Comparison of ENCODE assay signal across 21 cellular contexts in genomic region chr14:99327458-99328250, GRCh38. TPM values are rescaled to one million over a fixed set of nuclear protein-coding genes. Genes with fewer than 3 reads are reported as not detected.
DNase-seq lines count a peak whose midpoint lies in the region; ATAC-seq, FAIRE-seq and TF ChIP-seq lines count a peak whose summit lies in the region.
"Had no signal": no experiment of that assay in that cellular context is flagged by ENCODE, and none has a peak within 500 bp of the region (broad histone marks: within the 10 kb centered on the region; RNA-seq: fewer than 3 reads in every experiment).

No MANE protein-coding gene starts in this region.

- peaks cover 3% of the 10 kb centered on the region for H3K79me1 ChIP-seq in trophoblast cell (ENCODE audit: low read length)

- no peak overlapping the region for H3K4me3 Mint-ChIP-seq in endodermal cell
- no peak overlapping the region for H3K4me3 Mint-ChIP-seq in neural progenitor cell
- H3K4me3 Mint-ChIP-seq: activated CD4-positive, alpha-beta T cell treated with anti-CD3 and anti-CD28 coated beads, Interleukin-2, amount 10 ng/mL, durations not matched to agents 24 days and 14 days; activated naive CD4-positive, alpha-beta T cell treated with anti-CD3 and anti-CD28 coated beads, Interleukin-2, amount 50 U/mL, for 24 hours had no signal

- 81 to 84% methylated on average over 10 to 14 of the region's 14 CpGs for WGBS in endodermal cell (ENCODE audit: insufficient coverage in 1 of 2, insufficient read length in 1 of 2), 2 experiments
- no CpG with 5 or more reads among the region's 14 CpGs for WGBS in trophoblast cell (ENCODE audit: extremely low coverage, insufficient coverage, insufficient read length)
- 56 to 70% methylated on average over 14 of the region's 14 CpGs for WGBS in pancreas, 2 donors

- H3K4me1 ChIP-seq in endodermal cell (ENCODE audit: control insufficient read depth, insufficient read depth, low read length) = no peaks in the 10 kb centered on the region
- peaks cover 10 to 13% of the 10 kb centered on the region in 2 experiments for H3K4me1 ChIP-seq in trophoblast cell (ENCODE audit: control insufficient read depth in 1 of 2, insufficient read depth in 2 of 2, low read length in 2 of 2)
- no peaks in the 10 kb centered on the region for H3K4me1 ChIP-seq in pancreas
- no peaks in the 10 kb centered on the region for H3K4me1 ChIP-seq in neural progenitor cell
- H3K4me1 ChIP-seq: HAP-1, tibial artery had no signal

- no peaks in the 10 kb centered on the region for H4K20me1 ChIP-seq in neural progenitor cell (ENCODE audit: low read depth)

- no peak for ATAC-seq in pancreas
- ATAC-seq: esophagus mucosa had no signal

- H3K18ac ChIP-seq in trophoblast cell (ENCODE audit: low read length) = no peak overlapping the region

- FAIRE-seq in HTR-8/SVneo (lab: Jason Lieb, UNC) = peak; percentile 65
- FAIRE-seq in pancreas (lab: Jason Lieb, UNC) = no peak
- FAIRE-seq: RCC 7860, small intestine had no signal

- intact Hi-C loops in pancreas (cut with DNase I) = no loop called here

- H3K36me3 ChIP-seq in endodermal cell (ENCODE audit: control insufficient read depth, insufficient read depth, low read length) = no peaks in the 10 kb centered on the region
- no peaks in the 10 kb centered on the region for H3K36me3 ChIP-seq in trophoblast cell (ENCODE audit: control insufficient read depth in 1 of 2, insufficient read depth in 2 of 2, low read length in 2 of 2)
- no peaks in the 10 kb centered on the region for H3K36me3 ChIP-seq in pancreas
- no peaks in the 10 kb centered on the region for H3K36me3 ChIP-seq in neural progenitor cell
- H3K36me3 ChIP-seq: HAP-1, tibial artery had no signal

- peak; percentile 25 for DNase-seq in EL
- DNase-seq in HTR-8/SVneo (ENCODE audit: insufficient read length, low spot score) = peak; percentile 79
- peak; percentile 76 for DNase-seq in endodermal cell
- DNase-seq in trophoblast cell = peak; percentile 88 to 95
- no peak for DNase-seq in pancreas
- no peak for DNase-seq in neural progenitor cell (ENCODE audit: low spot score)
- DNase-seq in effector CD8-positive, alpha-beta T cell (lab: John Stamatoyannopoulos, UW) = no peak
- no peak for DNase-seq in nucleus accumbens (lab: John Stamatoyannopoulos, UW)
- DNase-seq: activated CD4-positive, alpha-beta T cell treated with anti-CD3 and anti-CD28 coated beads, Interleukin-2, amount 10 ng/mL, durations not matched to agents 24 days and 14 days; cortex of kidney; NCI-H1105; NCI-H2171; occipital lobe; small intestine; SW 1271; tibial artery had no signal

- H3K4me2 ChIP-seq in trophoblast cell (ENCODE audit: low read length) = peak overlapping the region; percentile 21
- no peak overlapping the region for H3K4me2 ChIP-seq in neural progenitor cell

- H3K79me2 ChIP-seq in trophoblast cell (ENCODE audit: control insufficient read depth, insufficient read depth, low read length, poor library complexity) (no peaks in the 10 kb centered on the region), neural progenitor cell (ENCODE audit: low read depth) (no peaks in the 10 kb centered on the region)

- H3K9ac ChIP-seq in endodermal cell (ENCODE audit: extremely low read depth, low read length, poor library complexity, severe bottlenecking) (no peak overlapping the region), trophoblast cell (ENCODE audit: low read length) (no peak overlapping the region), neural progenitor cell (no peak overlapping the region)

- no peak overlapping the region for H3K14ac ChIP-seq in trophoblast cell (ENCODE audit: low read length)

- H3K27ac ChIP-seq in endodermal cell (ENCODE audit: low read depth, low read length) = peak overlapping the region; percentile 67
- peak overlapping the region; percentile 44 for H3K27ac ChIP-seq in trophoblast cell (ENCODE audit: low read depth, low read length)
- H3K27ac ChIP-seq in pancreas = no peak overlapping the region
- no peak overlapping the region for H3K27ac ChIP-seq in neural progenitor cell
- H3K27ac ChIP-seq: tibial artery had no signal

- H3F3A ChIP-seq in neural progenitor cell (ENCODE audit: low read depth) = no peaks in the 10 kb centered on the region

- H3K27me3 Mint-ChIP-seq in endodermal cell (ENCODE audit: insufficient read depth) = peaks cover 2% of the 10 kb centered on the region
- peaks cover 18% of the 10 kb centered on the region for H3K27me3 Mint-ChIP-seq in neural progenitor cell (ENCODE audit: insufficient read depth, low read depth)

- H2BK12ac ChIP-seq in trophoblast cell (ENCODE audit: low read length) = no peak overlapping the region

- H2AFZ ChIP-seq in trophoblast cell (ENCODE audit: insufficient read depth, low read length, poor library complexity) = no peak overlapping the region
- no peak overlapping the region for H2AFZ ChIP-seq in neural progenitor cell (replicated peaks)

- H3K4ac ChIP-seq in trophoblast cell (ENCODE audit: low read depth, low read length) = no peak overlapping the region

- no peak overlapping the region for H2BK5ac ChIP-seq in trophoblast cell (ENCODE audit: low read depth, low read length, poor library complexity)

- H3K27ac Mint-ChIP-seq in endodermal cell = peak overlapping the region; percentile 37
- no peak overlapping the region for H3K27ac Mint-ChIP-seq in neural progenitor cell
- H3K27ac Mint-ChIP-seq: activated CD4-positive, alpha-beta T cell treated with anti-CD3 and anti-CD28 coated beads, Interleukin-2, amount 10 ng/mL, durations not matched to agents 24 days and 14 days; activated naive CD4-positive, alpha-beta T cell treated with anti-CD3 and anti-CD28 coated beads, Interleukin-2, amount 50 U/mL, for 24 hours had no signal

- no peaks in the 10 kb centered on the region for H3K27me3 ChIP-seq in endodermal cell (ENCODE audit: control insufficient read depth, insufficient read depth, low read length, poor library complexity, severe bottlenecking)
- no peaks in the 10 kb centered on the region for H3K27me3 ChIP-seq in trophoblast cell (ENCODE audit: insufficient read depth, low read length)
- H3K27me3 ChIP-seq in pancreas = no peaks in the 10 kb centered on the region
- H3K27me3 ChIP-seq in neural progenitor cell = no peaks in the 10 kb centered on the region

- H3K36me3 Mint-ChIP-seq in endodermal cell (ENCODE audit: low read depth) = no peaks in the 10 kb centered on the region
- no peaks in the 10 kb centered on the region for H3K36me3 Mint-ChIP-seq in neural progenitor cell
- H3K36me3 Mint-ChIP-seq: activated naive CD4-positive, alpha-beta T cell treated with anti-CD3 and anti-CD28 coated beads, Interleukin-2, amount 50 U/mL, for 24 hours had no signal

- H3K4me1 Mint-ChIP-seq in endodermal cell (peaks cover 7% of the 10 kb centered on the region), neural progenitor cell (peaks cover 12% of the 10 kb centered on the region)
- H3K4me1 Mint-ChIP-seq: activated CD4-positive, alpha-beta T cell treated with anti-CD3 and anti-CD28 coated beads, Interleukin-2, amount 10 ng/mL, durations not matched to agents 24 days and 14 days; activated naive CD4-positive, alpha-beta T cell treated with anti-CD3 and anti-CD28 coated beads, Interleukin-2, amount 50 U/mL, for 24 hours had no signal

- no peak for TF ChIP-seq CTCF in endodermal cell (conservative IDR thresholded peaks at IDR 0.05)
- no peak for TF ChIP-seq CTCF in pancreas (IDR thresholded peaks at IDR 0.05)
- TF ChIP-seq CTCF in neural progenitor cell (IDR thresholded peaks at IDR 0.05) = no peak

- H2BK120ac ChIP-seq in trophoblast cell (ENCODE audit: insufficient read depth, low read length, poor library complexity) = no peak overlapping the region

- no peak overlapping the region for H4K12ac ChIP-seq in trophoblast cell (ENCODE audit: low read depth, low read length)

- H3K9me3 Mint-ChIP-seq in endodermal cell (no peaks in the 10 kb centered on the region), neural progenitor cell (no peaks in the 10 kb centered on the region)
- H3K9me3 Mint-ChIP-seq: activated CD4-positive, alpha-beta T cell treated with anti-CD3 and anti-CD28 coated beads, Interleukin-2, amount 10 ng/mL, durations not matched to agents 24 days and 14 days; activated naive CD4-positive, alpha-beta T cell treated with anti-CD3 and anti-CD28 coated beads, Interleukin-2, amount 50 U/mL, for 24 hours had no signal

- no peak overlapping the region for H4K8ac ChIP-seq in trophoblast cell (ENCODE audit: low read depth, low read length)

- H4K91ac ChIP-seq in trophoblast cell (ENCODE audit: low read depth, low read length) = peak overlapping the region; percentile 12

- H3K23ac ChIP-seq in trophoblast cell (ENCODE audit: low read length) = no peak overlapping the region

- H3K9me3 ChIP-seq in endodermal cell (ENCODE audit: control insufficient read depth, low read length) (no peaks in the 10 kb centered on the region), trophoblast cell (ENCODE audit: insufficient read depth, low read depth, low read length) (peaks cover 2% of the 10 kb centered on the region), pancreas (no peaks in the 10 kb centered on the region), neural progenitor cell (ENCODE audit: low read depth) (no peaks in the 10 kb centered on the region)
- H3K9me3 ChIP-seq: HAP-1, tibial artery had no signal

- H3K4me3 ChIP-seq in endodermal cell (ENCODE audit: low read length) (no peak overlapping the region), trophoblast cell (ENCODE audit: low read depth, low read length) (no peak overlapping the region), pancreas (no peak overlapping the region), neural progenitor cell (no peak overlapping the region)
- H3K4me3 ChIP-seq: HAP-1, tibial artery had no signal

- H2AK5ac ChIP-seq in trophoblast cell (ENCODE audit: low read length) = no peak overlapping the region

RNA-seq across cellular contexts. Expression of gene BCL11B, which starts 55.7 kb away (rescaled TPM):
- 1 to 10 TPM; 5.7 to 6.0 TPM for total RNA-seq in endodermal cell
- polyA plus RNA-seq in endodermal cell (2013, experiment 1 of 2) = 1.2 TPM
- 1.6 TPM for polyA plus RNA-seq in endodermal cell (2013, experiment 2 of 2)
- 1.0 and 1.1 TPM in 2 replicates for polyA plus RNA-seq in trophoblast cell (2013)
- total RNA-seq in pancreas = under 1 TPM; 0.12 to 0.47 (median 0.36) TPM
- polyA plus RNA-seq in pancreas = under 1 TPM; 0.04 to 0.07 TPM
- 1.3 and 1.5 TPM in 2 replicates for total RNA-seq in neural progenitor cell (ENCODE audit: low replicate concordance)
- polyA plus RNA-seq: BJ had no signal

Comparison
In these comparisons a context has a peak if more than half of its experiments do, and no peak if none do; other contexts are left out.
1. DNase-seq: peak in EL (single experiment), HTR-8/SVneo (single experiment), endodermal cell (single experiment) and trophoblast cell (2 of 2); none in pancreas (0 of 6), neural progenitor cell (single experiment), effector CD8-positive, alpha-beta T cell (single experiment) and nucleus accumbens (0 of 56).
2. H3K27ac ChIP-seq: peak in endodermal cell (single experiment) and trophoblast cell (single experiment); none in pancreas (0 of 4) and neural progenitor cell (single experiment).